Comparison of ENCODE assay signal across 37 cellular contexts in the genomic region with DNA sequence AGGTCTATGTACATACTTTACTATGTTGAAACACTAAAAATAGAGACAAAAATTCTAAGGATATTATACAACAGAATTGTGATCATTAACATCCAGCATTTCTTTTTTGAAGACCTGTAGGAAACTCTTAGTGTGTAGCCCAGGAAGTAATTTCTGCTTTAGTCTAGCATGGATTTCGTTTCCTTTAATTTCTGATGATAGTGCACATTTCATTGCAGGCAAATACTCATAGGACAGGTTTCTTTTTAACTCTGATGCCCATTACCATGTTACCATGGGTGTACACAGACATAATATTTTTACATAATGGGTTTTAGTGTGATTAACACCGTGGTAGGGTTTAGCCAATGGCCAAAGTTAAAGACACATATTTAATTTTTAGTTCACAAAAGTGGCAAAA.
"Had no signal": no experiment of that assay in that cellular context is flagged by ENCODE, and none has a peak within 500 bp of the region (broad histone marks: within the 10 kb centered on the region; RNA-seq: fewer than 3 reads in every experiment).

No MANE protein-coding gene starts in this region.

- H3K9me3 Mint-ChIP-seq: activated CD4-positive, alpha-beta T cell treated with anti-CD3 and anti-CD28 coated beads, Interleukin-2, amount 10 ng/mL, durations not matched to agents 24 days and 14 days; activated naive CD4-positive, alpha-beta T cell treated with anti-CD3 and anti-CD28 coated beads, Interleukin-2, amount 10 ng/mL, durations not matched to agents 7 days and 5 days; activated T-helper 2 cell treated with anti-CD3 and anti-CD28 coated beads, Interferon-gamma antibody, Interleukin-2, Interleukin-4, amounts not matched to agents 10 μg/mL and 5 μg/mL and 100 μg/mL, durations not matched to agents 14 hours and 24 hours and 36 hours; central memory CD8-positive, alpha-beta T cell had no signal

- H3K4me3 Mint-ChIP-seq: activated B cell treated with CpG ODN at 0.5 μM for 24 hours; activated CD4-positive, alpha-beta memory T cell treated with anti-CD3 and anti-CD28 coated beads, Interleukin-2, amount 10 ng/mL, durations not matched to agents 7 days and 5 days; activated CD4-positive, alpha-beta T cell treated with anti-CD3 and anti-CD28 coated beads, Interleukin-2, amount 10 ng/mL, durations not matched to agents 24 days and 14 days; activated CD8-positive, alpha-beta memory T cell treated with anti-CD3 and anti-CD28 coated beads, Interleukin-2, amount 10 ng/mL, durations not matched to agents 7 days and 5 days; activated CD8-positive, alpha-beta T cell treated with anti-CD3 and anti-CD28 coated beads, Interleukin-2, amount 10 ng/mL, durations not matched to agents 7 days and 5 days; activated naive CD4-positive, alpha-beta T cell treated with anti-CD3 and anti-CD28 coated beads, Interleukin-2, amount 10 ng/mL, durations not matched to agents 7 days and 5 days; activated naive CD4-positive, alpha-beta T cell treated with anti-CD3 and anti-CD28 coated beads, Interleukin-2, amount 50 U/mL, for 24 hours; activated naive CD8-positive, alpha-beta T cell; activated naive CD8-positive, alpha-beta T cell treated with anti-CD3 and anti-CD28 coated beads, Interleukin-2, amount 10 ng/mL, durations not matched to agents 7 days and 5 days; activated naive CD8-positive, alpha-beta T cell treated with anti-CD3 and anti-CD28 coated beads, Interleukin-2, amount 50 U/mL, for 24 hours; activated T-cell treated with anti-CD3 and anti-CD28 coated beads, Interleukin-2, amount 50 U/mL, for 24 hours; brain; central memory CD8-positive, alpha-beta T cell; T-helper 1 cell treated with Interleukin-12 subunit alpha and Interleukin-12 subunit beta and Interleukin-4 antibody, amounts not matched to agents 30 μg/mL and 1 μg/mL, for 36 hours; T-helper 2 cell treated with Interferon-gamma antibody and Interleukin-4, amounts not matched to agents 5 μg/mL and 100 μg/mL, for 36 hours had no signal

- H3K36me3 Mint-ChIP-seq: activated CD8-positive, alpha-beta memory T cell treated with anti-CD3 and anti-CD28 coated beads, Interleukin-2, amount 10 ng/mL, durations not matched to agents 7 days and 5 days; activated naive CD4-positive, alpha-beta T cell treated with anti-CD3 and anti-CD28 coated beads, Interleukin-2, amount 10 ng/mL, durations not matched to agents 7 days and 5 days; activated naive CD8-positive, alpha-beta T cell; activated naive CD8-positive, alpha-beta T cell treated with anti-CD3 and anti-CD28 coated beads, Interleukin-2, amount 10 ng/mL, durations not matched to agents 7 days and 5 days; brain had no signal

- H3K27ac Mint-ChIP-seq: activated B cell treated with CpG ODN at 0.5 μM for 24 hours; activated CD4-positive, alpha-beta memory T cell treated with anti-CD3 and anti-CD28 coated beads, Interleukin-2, amount 10 ng/mL, durations not matched to agents 7 days and 5 days; activated CD4-positive, alpha-beta T cell treated with anti-CD3 and anti-CD28 coated beads, Interleukin-2, amount 10 ng/mL, durations not matched to agents 24 days and 14 days; activated CD8-positive, alpha-beta memory T cell treated with anti-CD3 and anti-CD28 coated beads, Interleukin-2, amount 10 ng/mL, durations not matched to agents 7 days and 5 days; activated CD8-positive, alpha-beta T cell treated with anti-CD3 and anti-CD28 coated beads, Interleukin-2, amount 10 ng/mL, durations not matched to agents 7 days and 5 days; activated naive CD4-positive, alpha-beta T cell treated with anti-CD3 and anti-CD28 coated beads, Interleukin-2, amount 10 ng/mL, durations not matched to agents 7 days and 5 days; activated naive CD4-positive, alpha-beta T cell treated with anti-CD3 and anti-CD28 coated beads, Interleukin-2, amount 50 U/mL, for 24 hours; activated naive CD8-positive, alpha-beta T cell; activated naive CD8-positive, alpha-beta T cell treated with anti-CD3 and anti-CD28 coated beads, Interleukin-2, amount 10 ng/mL, durations not matched to agents 7 days and 5 days; activated naive CD8-positive, alpha-beta T cell treated with anti-CD3 and anti-CD28 coated beads, Interleukin-2, amount 50 U/mL, for 24 hours; activated T-cell treated with anti-CD3 and anti-CD28 coated beads, Interleukin-2, amount 50 U/mL, for 24 hours; activated T-helper 2 cell treated with anti-CD3 and anti-CD28 coated beads, Interferon-gamma antibody, Interleukin-2, Interleukin-4, amounts not matched to agents 10 μg/mL and 5 μg/mL and 100 μg/mL, durations not matched to agents 14 hours and 24 hours and 36 hours; brain; T-helper 1 cell treated with Interleukin-12 subunit alpha and Interleukin-12 subunit beta and Interleukin-4 antibody, amounts not matched to agents 30 μg/mL and 1 μg/mL, for 36 hours; T-helper 2 cell treated with Interferon-gamma antibody and Interleukin-4, amounts not matched to agents 5 μg/mL and 100 μg/mL, for 36 hours had no signal

- H3K4me3 ChIP-seq: ascending aorta, cardiac muscle cell had no signal

- ATAC-seq: activated CD8-positive, alpha-beta memory T cell treated with anti-CD3 and anti-CD28 coated beads, Interleukin-2, amount 10 ng/mL, durations not matched to agents 7 days and 5 days; activated CD8-positive, alpha-beta T cell treated with anti-CD3 and anti-CD28 coated beads, Interleukin-2, amount 10 ng/mL, durations not matched to agents 7 days and 5 days; activated naive CD8-positive, alpha-beta T cell treated with anti-CD3 and anti-CD28 coated beads, Interleukin-2, amount 50 U/mL, for 24 hours had no signal

- H3K27me3 ChIP-seq: ascending aorta, cardiac muscle cell had no signal

- H3K4me1 Mint-ChIP-seq: activated CD8-positive, alpha-beta memory T cell treated with anti-CD3 and anti-CD28 coated beads, Interleukin-2, amount 10 ng/mL, durations not matched to agents 7 days and 5 days; activated naive CD4-positive, alpha-beta T cell treated with anti-CD3 and anti-CD28 coated beads, Interleukin-2, amount 10 ng/mL, durations not matched to agents 7 days and 5 days; activated naive CD4-positive, alpha-beta T cell treated with anti-CD3 and anti-CD28 coated beads, Interleukin-2, amount 50 U/mL, for 24 hours; central memory CD8-positive, alpha-beta T cell had no signal

- FAIRE-seq: bronchial epithelial cell, TTC549 had no signal

- DNase-seq: activated B cell treated with CpG ODN at 0.5 μM for 24 hours; activated CD4-positive, alpha-beta memory T cell treated with anti-CD3 and anti-CD28 coated beads, Interleukin-2, amount 10 ng/mL, durations not matched to agents 7 days and 5 days; activated CD4-positive, alpha-beta T cell treated with anti-CD3 and anti-CD28 coated beads for 4 hours; activated CD4-positive, alpha-beta T cell treated with anti-CD3 and anti-CD28 coated beads, Interleukin-2, amount 10 ng/mL, durations not matched to agents 24 days and 14 days; activated CD4-positive, alpha-beta T cell treated with anti-CD3 and anti-CD28 coated beads, Interleukin-2, amount 50 U/mL, for 48 hours; activated CD4-positive, CD25-positive, alpha-beta regulatory T cell treated with anti-CD3 and anti-CD28 coated beads, Interleukin-2, amount 50 U/mL, for 72 hours; activated CD8-positive, alpha-beta memory T cell treated with anti-CD3 and anti-CD28 coated beads for 24 hours; activated CD8-positive, alpha-beta memory T cell treated with anti-CD3 and anti-CD28 coated beads, Interleukin-2, amount 10 ng/mL, durations not matched to agents 7 days and 5 days; activated CD8-positive, alpha-beta memory T cell treated with anti-CD3 and anti-CD28 coated beads, Interleukin-2, amount 50 U/mL, for 48 hours; activated CD8-positive, alpha-beta T cell treated with anti-CD3 and anti-CD28 coated beads, Interleukin-2, amount 10 ng/mL, durations not matched to agents 7 days and 5 days; activated effector memory CD4-positive, alpha-beta T cell treated with Interleukin-2 at 50 U/mL for 16 hours; activated gamma-delta T cell; activated naive CD4-positive, alpha-beta T cell treated with anti-CD3 and anti-CD28 coated beads, Interleukin-2, amount 10 ng/mL, durations not matched to agents 7 days and 5 days; activated naive CD4-positive, alpha-beta T cell treated with Interleukin-2 at 50 U/mL for 16 hours; activated naive CD8-positive, alpha-beta T cell treated with anti-CD3 and anti-CD28 coated beads, Interleukin-2, amount 10 ng/mL, durations not matched to agents 7 days and 5 days; activated naive CD8-positive, alpha-beta T cell treated with anti-CD3 and anti-CD28 coated beads, Interleukin-2, amount 50 U/mL, for 24 hours; activated T-cell treated with anti-CD3 and anti-CD28 coated beads, Interleukin-2, amount 50 U/mL, for 24 hours; activated T-cell treated with anti-CD3 and anti-CD28 coated beads, Interleukin-2, amount 50 U/mL, for 48 hours; amygdala; anterior cingulate cortex; caudate nucleus; cerebellar nuclear complex; T-helper 1 cell; T-helper 2 cell; T-helper 9 cell had no signal

- H3K27ac ChIP-seq: ascending aorta, cardiac muscle cell, VCaP had no signal

- H3K36me3 ChIP-seq: ascending aorta, cardiac muscle cell had no signal

- H3K27me3 Mint-ChIP-seq: activated naive CD4-positive, alpha-beta T cell treated with anti-CD3 and anti-CD28 coated beads, Interleukin-2, amount 10 ng/mL, durations not matched to agents 7 days and 5 days had no signal

- H3K4me1 ChIP-seq: ascending aorta had no signal

- H3K9me3 ChIP-seq: ascending aorta had no signal
